ENCODE assay signal across 14 cellular contexts in genomic region chr5:38681966-38682365, GRCh38.
DNase-seq lines count a peak whose midpoint lies in the region; FAIRE-seq and TF ChIP-seq lines count a peak whose summit lies in the region.
"Had no signal": no experiment of that assay in that cellular context is flagged by ENCODE, and none has a peak within 500 bp of the region (broad histone marks: within the 10 kb centered on the region; RNA-seq: fewer than 3 reads in every experiment).

No MANE protein-coding gene starts in this region.

- H3K4me1 ChIP-seq in small intestine (ENCODE audit: control insufficient read depth in 2 of 2, insufficient read depth in 1 of 2, low read depth in 1 of 2, low read length in 1 of 2) = no peaks in the 10 kb centered on the region
- H3K4me1 ChIP-seq: A549 had no signal

- BruUV-seq in Calu3 (replicated peaks; lab: Mats Ljungman, UMichigan) = no TSS peak

- H3K27ac ChIP-seq in angular gyrus (ENCODE audit: low read depth, low read length) (peak overlapping the region; percentile 78), small intestine (ENCODE audit: low read depth in 1 of 2, low read length in 1 of 2) (no peak overlapping the region)
- H3K27ac ChIP-seq: A549 had no signal

- intact Hi-C loops in Calu3 (cut with micrococcal nuclease; ENCODE audit: unreplicated experiment) = no loop called here

- WGBS in small intestine, 3 donors = 67 to 76% (median 73%) methylated on average over 6 of the region's 6 CpGs

- in situ Hi-C loops in SK-MEL-5 (cut with HindIII; ENCODE audit: low pct_unique_long_range_greater_than_20kb, low sequenced_read_pairs) = no loop called here

- H3K9me3 Mint-ChIP-seq in Calu3 (ENCODE audit: low read depth, unreplicated experiment) = peaks cover 3% of the 10 kb centered on the region
- H3K9me3 Mint-ChIP-seq: CD8-positive, alpha-beta T cell; HFFc6 had no signal

- H3K4me3 ChIP-seq in small intestine (ENCODE audit: low read depth in 1 of 2, low read length in 2 of 2) = no peak overlapping the region
- H3K4me3 ChIP-seq: A549 had no signal

- no peaks in the 10 kb centered on the region for H3K27me3 ChIP-seq in small intestine (ENCODE audit: control insufficient read depth in 2 of 2, insufficient read depth in 2 of 2, low read length in 2 of 2)

- H3K9me3 ChIP-seq in small intestine (ENCODE audit: control insufficient read depth, low read depth) = no peaks in the 10 kb centered on the region
- H3K9me3 ChIP-seq: A549 had no signal

- H3K4me3 Mint-ChIP-seq in Calu3 (ENCODE audit: low read depth, unreplicated experiment) = no peak overlapping the region
- H3K4me3 Mint-ChIP-seq: CD14-positive monocyte; CD8-positive, alpha-beta T cell; HFFc6 had no signal

- DNase-seq in SK-MEL-5 (ENCODE audit: low read depth, low spot score) = peak; percentile 68
- peak; percentile 61 for DNase-seq in foreskin melanocyte
- DNase-seq in superior temporal gyrus (ENCODE audit: extremely low spot score) = peak; percentile 49
- no peak for DNase-seq in Calu3
- no peak for DNase-seq in small intestine
- no peak for DNase-seq in NCI-H1048 (lab: John Stamatoyannopoulos, UW)
- DNase-seq: CD8-positive, alpha-beta T cell; DMS 273 treated with DMSO at 0.1 percent for 48 hours; HCEC 1CT; HFFc6 had no signal

- H3K4me1 Mint-ChIP-seq in Calu3 (ENCODE audit: low read depth, unreplicated experiment) = no peaks in the 10 kb centered on the region
- H3K4me1 Mint-ChIP-seq: CD14-positive monocyte had no signal

- no peak for TF ChIP-seq CTCF in Calu3 (IDR thresholded peaks at IDR 0.05; ENCODE audit: unreplicated experiment)

- H3K27ac Mint-ChIP-seq in Calu3 (ENCODE audit: unreplicated experiment) = no peak overlapping the region
- H3K27ac Mint-ChIP-seq: CD14-positive monocyte; CD8-positive, alpha-beta T cell; HFFc6 had no signal

- no peaks in the 10 kb centered on the region for H3K36me3 ChIP-seq in small intestine (ENCODE audit: control insufficient read depth in 2 of 2, insufficient read depth in 2 of 2, low read length in 2 of 2)

- CTCF ChIA-PET in Calu3 (lab: Charles Lee) = interaction anchor here (0.8 kb wide), 1 partner anchor 240 kb away, joined by 3 read pairs; no protein-coding TSS in a partner anchor

- H3K27me3 Mint-ChIP-seq in Calu3 (ENCODE audit: unreplicated experiment) = peaks cover 44% of the 10 kb centered on the region

- no peaks in the 10 kb centered on the region for H3K36me3 Mint-ChIP-seq in Calu3 (ENCODE audit: insufficient read depth, unreplicated experiment)
- H3K36me3 Mint-ChIP-seq: CD14-positive monocyte; CD8-positive, alpha-beta T cell had no signal

- no peak for FAIRE-seq in small intestine (lab: Jason Lieb, UNC)
- FAIRE-seq: A549, GM18507 had no signal

Comparison
In these comparisons a context has a peak if more than half of its experiments do, and no peak if none do; other contexts are left out.
1. DNase-seq: peak in SK-MEL-5 (single experiment), foreskin melanocyte (single experiment) and superior temporal gyrus (single experiment); none in Calu3 (single experiment), small intestine (single experiment) and NCI-H1048 (single experiment).